ENCODE assay signal across 8 cellular contexts in the genomic region with DNA sequence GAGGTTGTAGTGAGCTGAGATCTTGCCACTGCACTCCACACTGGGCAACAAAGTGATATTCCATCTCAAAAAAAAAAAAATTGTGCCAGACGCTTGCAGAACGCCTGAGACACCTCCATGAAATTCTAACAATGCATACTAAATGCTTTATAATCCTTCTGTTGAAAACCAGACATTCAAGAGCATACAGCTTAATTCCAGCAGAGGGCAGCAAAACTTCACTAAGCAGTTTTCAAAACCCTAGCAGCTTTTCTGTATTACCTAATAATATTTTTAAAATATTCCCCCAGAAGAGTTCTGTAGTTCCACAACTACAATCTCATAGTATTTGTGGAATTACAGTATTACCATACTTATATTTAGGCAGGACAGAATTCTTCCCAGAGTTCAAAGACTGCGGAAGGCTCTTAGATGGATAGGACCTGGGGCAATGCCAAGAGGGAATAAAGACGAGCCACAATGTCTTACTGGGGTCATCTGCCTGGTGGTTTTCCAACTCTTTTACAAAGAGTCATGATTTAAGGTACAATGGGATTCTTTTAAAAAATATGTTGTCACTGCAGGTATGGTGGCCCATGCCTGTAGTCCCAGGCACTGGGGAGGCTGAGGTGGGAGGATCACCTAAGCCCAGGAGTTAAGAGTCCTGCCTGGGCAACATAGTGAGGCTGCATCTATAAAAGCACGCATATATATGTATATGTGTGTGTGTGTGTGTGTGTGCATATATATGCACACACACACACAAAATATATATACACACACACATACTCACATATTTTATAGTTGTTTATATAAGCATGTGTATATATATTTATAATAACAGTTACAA. TPM values are rescaled to one million over a fixed set of nuclear protein-coding genes. Genes with fewer than 3 reads are reported as not detected.
DNase-seq lines count a peak whose midpoint lies in the region; ATAC-seq and TF ChIP-seq lines count a peak whose summit lies in the region.

No MANE protein-coding gene starts in this region.

- no peaks in the 10 kb centered on the region for H3K36me3 Mint-ChIP-seq in neural crest cell (ENCODE audit: low read depth)

- no peaks in the 10 kb centered on the region for H3K4me1 Mint-ChIP-seq in neural crest cell

- TF ChIP-seq CTCF in fibroblast of mammary gland (conservative IDR thresholded peaks at IDR 0.05; ENCODE audit: control insufficient read depth, insufficient read depth, low read depth, low read length) (peak; percentile 88), neural crest cell (conservative IDR thresholded peaks at IDR 0.05) (peak; percentile 93)

- no peak for TF ChIP-seq POLR2A in GM18505 (IDR thresholded peaks at IDR 0.05; ENCODE audit: borderline replicate concordance, extremely low read depth, insufficient read depth, insufficient read length)

- H3K27me3 Mint-ChIP-seq in neural crest cell (ENCODE audit: low read depth), result peaks cover 10% of the 10 kb centered on the region

- H3K9me3 Mint-ChIP-seq in neural crest cell, result no peaks in the 10 kb centered on the region

- peak; percentile 63 for ATAC-seq in GM21723 (IDR thresholded peaks at IDR 0.05; ENCODE audit: unreplicated experiment)
- no peak for ATAC-seq in GM18505 (IDR thresholded peaks at IDR 0.05; ENCODE audit: unreplicated experiment)

- no peak overlapping the region for H3K27ac Mint-ChIP-seq in neural crest cell (ENCODE audit: unreplicated experiment)

- no peak overlapping the region for H3K4me3 Mint-ChIP-seq in neural crest cell

- DNase-seq in CD1c-positive myeloid dendritic cell (ENCODE audit: extremely low spot score) (peak; percentile 84), NCI-H446 treated with DMSO at 0.1 percent for 48 hours (lab: John Stamatoyannopoulos, UW) (peak; percentile 23), fibroblast of mammary gland (ENCODE audit: low read depth) (peak; percentile 77), neural crest cell (ENCODE audit: low read depth, low spot score) (peak; percentile 42), HPDE6-E6E7 (ENCODE audit: extremely low spot score) (no peak)
- peak; percentile 21 to 38 for DNase-seq in activated CD4-positive, alpha-beta T cell treated with anti-CD3 and anti-CD28 coated beads, Interleukin-2, amount 50 U/mL, for 4 hours

- H3K4me3 ChIP-seq in fibroblast of mammary gland (ENCODE audit: control insufficient read depth, low read depth, low read length), result no peak overlapping the region

RNA-seq across cellular contexts. Expression of a gene that starts 19.6 kb away (rescaled TPM):
- total RNA-seq in neural crest cell, result 62.2 and 62.7 TPM in 2 replicates
